In genomic region chr1:2316451-2316940, GRCh38 we compare ENCODE assay signal across 15 cellular contexts.
DNase-seq lines count a peak whose midpoint lies in the region; ATAC-seq and TF ChIP-seq lines count a peak whose summit lies in the region.
"Had no signal": no experiment of that assay in that cellular context is flagged by ENCODE, and none has a peak within 500 bp of the region (broad histone marks: within the 10 kb centered on the region; RNA-seq: fewer than 3 reads in every experiment).

No MANE protein-coding gene starts in this region.

- H3K36me3 ChIP-seq in RWPE2 (ENCODE audit: low read depth) (no peaks in the 10 kb centered on the region), hepatocyte (replicated peaks; ENCODE audit: insufficient read depth, low read depth) (no peaks in the 10 kb centered on the region)

- no peaks in the 10 kb centered on the region for H3K4me1 ChIP-seq in RWPE2 (ENCODE audit: insufficient read depth, poor library complexity, severe bottlenecking)
- peaks cover 47% of the 10 kb centered on the region for H3K4me1 ChIP-seq in hepatocyte (ENCODE audit: insufficient read depth)

- DNase-seq in ELF-1 (ENCODE audit: low read depth, low spot score) (peak; percentile 49), RWPE2 (ENCODE audit: low spot score) (no peak), hepatocyte (ENCODE audit: low spot score) (no peak), NCI-H69 (lab: John Stamatoyannopoulos, UW) (no peak), anterior cingulate cortex (lab: John Stamatoyannopoulos, UW) (no peak)
- no peak for DNase-seq in stimulated activated effector memory CD8-positive, alpha-beta T cell treated with anti-CD3 and anti-CD28 coated beads, Interleukin-12 subunit alpha, Interleukin-12 subunit beta, amount 100 ng/mL, for 72 hours (ENCODE audit: low spot score in 2 of 2)
- DNase-seq: activated CD4-positive, alpha-beta T cell treated with anti-CD3 and anti-CD28 coated beads for 1 hour; activated effector memory CD4-positive, alpha-beta T cell treated with anti-CD3 and anti-CD28 coated beads, Interleukin-2, amount 50 U/mL, for 16 hours; dermis blood vessel endothelial cell; midbrain; SIG-M5; stimulated activated CD8-positive, alpha-beta memory T cell treated with anti-CD3 and anti-CD28 coated beads, Interleukin-4, amount 100 ng/mL, for 48 hours had no signal

- H3K4me1 Mint-ChIP-seq in stimulated activated effector memory CD8-positive, alpha-beta T cell treated with anti-CD3 and anti-CD28 coated beads, Interleukin-12 subunit alpha, Interleukin-12 subunit beta, amount 100 ng/mL, for 72 hours: peaks cover 7% of the 10 kb centered on the region

- H3K27ac ChIP-seq in RWPE2 (ENCODE audit: poor library complexity, severe bottlenecking) (peak overlapping the region; percentile 71), hepatocyte (peak overlapping the region; percentile 99)

- H3K4me2 ChIP-seq in hepatocyte: no peak overlapping the region

- H4K20me1 ChIP-seq in hepatocyte (ENCODE audit: insufficient read depth, poor library complexity, severe bottlenecking): no peaks in the 10 kb centered on the region

- H2AFZ ChIP-seq in hepatocyte: no peak overlapping the region

- no peaks in the 10 kb centered on the region for H3K9me3 Mint-ChIP-seq in stimulated activated effector memory CD8-positive, alpha-beta T cell treated with anti-CD3 and anti-CD28 coated beads, Interleukin-12 subunit alpha, Interleukin-12 subunit beta, amount 100 ng/mL, for 72 hours
- H3K9me3 Mint-ChIP-seq: IgD-negative memory B cell had no signal

- peak overlapping the region; percentile 79 for H3K27ac Mint-ChIP-seq in stimulated activated effector memory CD8-positive, alpha-beta T cell treated with anti-CD3 and anti-CD28 coated beads, Interleukin-12 subunit alpha, Interleukin-12 subunit beta, amount 100 ng/mL, for 72 hours

- H3K27me3 ChIP-seq in RWPE2 (ENCODE audit: insufficient read depth, poor library complexity, severe bottlenecking) (no peaks in the 10 kb centered on the region), hepatocyte (no peaks in the 10 kb centered on the region)

- H3K9me3 ChIP-seq in RWPE2 (ENCODE audit: severe bottlenecking) (no peaks in the 10 kb centered on the region), hepatocyte (ENCODE audit: low read depth) (no peaks in the 10 kb centered on the region)

- peak; percentile 11; the same call in 2 of the 3 replicates for ATAC-seq in RWPE2 (ENCODE audit: low read depth)
- no peak for ATAC-seq in stimulated activated effector memory CD8-positive, alpha-beta T cell treated with anti-CD3 and anti-CD28 coated beads, Interleukin-12 subunit alpha, Interleukin-12 subunit beta, amount 100 ng/mL, for 72 hours
- ATAC-seq in HG03039 (IDR thresholded peaks at IDR 0.05; ENCODE audit: unreplicated experiment): no peak
- no peak for ATAC-seq in GM21390 (IDR thresholded peaks at IDR 0.05; ENCODE audit: unreplicated experiment)

- WGBS in hepatocyte (ENCODE audit: low lambda C conversion rate, missing lambda C conversion rate): 71% methylated on average over 14 of the region's 14 CpGs

- TF ChIP-seq CTCF in RWPE2 (IDR thresholded peaks at IDR 0.05; ENCODE audit: poor library complexity, severe bottlenecking) (no peak), hepatocyte (IDR thresholded peaks at IDR 0.05; ENCODE audit: poor library complexity) (no peak)

- H3K79me2 ChIP-seq in hepatocyte: no peaks in the 10 kb centered on the region

- H3K4me3 ChIP-seq in RWPE2 (ENCODE audit: severe bottlenecking) (no peak overlapping the region), hepatocyte (no peak overlapping the region)

- no peak overlapping the region for H3K4me3 Mint-ChIP-seq in stimulated activated effector memory CD8-positive, alpha-beta T cell treated with anti-CD3 and anti-CD28 coated beads, Interleukin-12 subunit alpha, Interleukin-12 subunit beta, amount 100 ng/mL, for 72 hours

- H3K9me2 ChIP-seq in hepatocyte (replicated peaks; ENCODE audit: insufficient read depth): no peaks in the 10 kb centered on the region

- H3K36me3 Mint-ChIP-seq in stimulated activated effector memory CD8-positive, alpha-beta T cell treated with anti-CD3 and anti-CD28 coated beads, Interleukin-12 subunit alpha, Interleukin-12 subunit beta, amount 100 ng/mL, for 72 hours: peaks cover 19% of the 10 kb centered on the region
